Comparison of ENCODE assay signal across 8 cellular contexts in genomic region chr17:48374650-48375230, GRCh38. TPM values are rescaled to one million over a fixed set of nuclear protein-coding genes. Genes with fewer than 3 reads are reported as not detected.
DNase-seq lines count a peak whose midpoint lies in the region; ATAC-seq and TF ChIP-seq lines count a peak whose summit lies in the region.

No MANE protein-coding gene starts in this region.

- intact Hi-C loops in ascending aorta (cut with DNase I), result no loop called here
- intact Hi-C loops in mucosa of descending colon (cut with DNase I, micrococcal nuclease), result no loop called here
- intact Hi-C loops in posterior cingulate gyrus (cut with DNase I), result no loop called here

- H3K36me3 ChIP-seq in ascending aorta, result no peaks in the 10 kb centered on the region
- H3K36me3 ChIP-seq in mucosa of descending colon (ENCODE audit: low read depth), result no peaks in the 10 kb centered on the region

- H3K4me1 ChIP-seq in ascending aorta, result no peaks in the 10 kb centered on the region
- no peaks in the 10 kb centered on the region for H3K4me1 ChIP-seq in mucosa of descending colon (ENCODE audit: low read depth)

- TF ChIP-seq CTCF in AG10803 (conservative IDR thresholded peaks at IDR 0.05; ENCODE audit: low read length) (peak; percentile 30), GM12874 (IDR thresholded peaks at IDR 0.05; ENCODE audit: insufficient read depth, low read depth, low read length) (peak; percentile 53), ascending aorta (IDR thresholded peaks at IDR 0.05) (peak in 2 of 3 experiments; percentile 27 to 28), mucosa of descending colon (IDR thresholded peaks at IDR 0.05) (peak; percentile 67)

- no peaks in the 10 kb centered on the region for H3K27me3 ChIP-seq in ascending aorta

- H3K27ac ChIP-seq in ascending aorta, result no peak overlapping the region

- DNase-seq in AG10803 (ENCODE audit: low read depth) (no peak), NCI-H774 (lab: John Stamatoyannopoulos, UW) (peak; percentile 49), ascending aorta (ENCODE audit: low spot score in 2 of 2) (no peak), mucosa of descending colon (peak in 2 of 3 donors; percentile 58 to 74), posterior cingulate gyrus (no peak), hippocampal formation (lab: John Stamatoyannopoulos, UW) (no peak)

- H3K9me3 ChIP-seq in ascending aorta (no peaks in the 10 kb centered on the region), mucosa of descending colon (no peaks in the 10 kb centered on the region)

- H3K4me3 ChIP-seq in AG10803 (ENCODE audit: low read length) (no peak overlapping the region), ascending aorta (no peak overlapping the region), mucosa of descending colon (no peak overlapping the region)

- ATAC-seq in mucosa of descending colon, result peak; percentile 88
- no peak for ATAC-seq in GM18870 (IDR thresholded peaks at IDR 0.05; ENCODE audit: unreplicated experiment)

RNA-seq across cellular contexts. Expression of gene SKAP1, which starts 55.3 kb away (rescaled TPM):
- not detected for total RNA-seq in ascending aorta
- 1 to 10 TPM; 2.2 to 3.2 (median 2.4) TPM for total RNA-seq in mucosa of descending colon

Comparison
In these comparisons a context has a peak if more than half of its experiments do, and no peak if none do; other contexts are left out.
1. DNase-seq: peak in NCI-H774 (single experiment) and mucosa of descending colon (2 of 3); none in AG10803 (single experiment), ascending aorta (0 of 2), posterior cingulate gyrus (0 of 10) and hippocampal formation (0 of 2).
2. Peak in every context shown above with its lines, with median percentiles within 50 percentile points of each other: CTCF ChIP-seq.